Comparison of ENCODE assay signal across 1 cellular context in the genomic region with DNA sequence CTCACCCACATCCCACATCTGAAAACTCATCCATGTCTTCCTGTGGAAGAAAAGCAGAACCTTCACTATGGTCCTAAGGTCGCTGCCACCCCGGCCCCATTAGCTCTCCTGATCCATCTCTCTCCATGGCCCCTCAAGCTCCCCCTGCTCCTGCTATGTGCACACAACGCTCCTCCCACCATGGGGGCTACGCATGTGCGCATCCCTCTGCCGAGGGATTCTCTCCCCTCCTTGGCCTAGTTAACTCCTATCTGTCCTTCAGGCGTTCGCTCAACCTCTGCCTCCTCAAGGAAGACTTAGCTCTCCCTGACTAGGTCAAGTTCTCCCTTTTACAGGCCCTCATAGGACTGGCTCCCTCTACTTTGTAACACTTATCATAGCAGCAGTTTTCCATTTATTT.
TF ChIP-seq lines count a peak whose summit lies in the region.

No MANE protein-coding gene starts in this region.

TF ChIP-seq in K562, 482 proteins besides CTCF, POLR2A, EP300 and RAD21:
- TF ChIP-seq, protein P1, sequence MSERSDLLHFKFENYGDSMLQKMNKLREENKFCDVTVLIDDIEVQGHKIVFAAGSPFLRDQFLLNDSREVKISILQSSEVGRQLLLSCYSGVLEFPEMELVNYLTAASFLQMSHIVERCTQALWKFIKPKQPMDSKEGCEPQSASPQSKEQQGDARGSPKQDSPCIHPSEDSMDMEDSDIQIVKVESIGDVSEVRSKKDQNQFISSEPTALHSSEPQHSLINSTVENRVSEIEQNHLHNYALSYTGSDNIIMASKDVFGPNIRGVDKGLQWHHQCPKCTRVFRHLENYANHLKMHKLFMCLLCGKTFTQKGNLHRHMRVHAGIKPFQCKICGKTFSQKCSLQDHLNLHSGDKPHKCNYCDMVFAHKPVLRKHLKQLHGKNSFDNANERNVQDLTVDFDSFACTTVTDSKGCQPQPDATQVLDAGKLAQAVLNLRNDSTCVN (CRISPR knock-in tag; IDR thresholded peaks at IDR 0.05): 0 out of 2 replicates have a peak, but pooled peaks have one; percentile 51
- TF ChIP-seq, protein P2, sequence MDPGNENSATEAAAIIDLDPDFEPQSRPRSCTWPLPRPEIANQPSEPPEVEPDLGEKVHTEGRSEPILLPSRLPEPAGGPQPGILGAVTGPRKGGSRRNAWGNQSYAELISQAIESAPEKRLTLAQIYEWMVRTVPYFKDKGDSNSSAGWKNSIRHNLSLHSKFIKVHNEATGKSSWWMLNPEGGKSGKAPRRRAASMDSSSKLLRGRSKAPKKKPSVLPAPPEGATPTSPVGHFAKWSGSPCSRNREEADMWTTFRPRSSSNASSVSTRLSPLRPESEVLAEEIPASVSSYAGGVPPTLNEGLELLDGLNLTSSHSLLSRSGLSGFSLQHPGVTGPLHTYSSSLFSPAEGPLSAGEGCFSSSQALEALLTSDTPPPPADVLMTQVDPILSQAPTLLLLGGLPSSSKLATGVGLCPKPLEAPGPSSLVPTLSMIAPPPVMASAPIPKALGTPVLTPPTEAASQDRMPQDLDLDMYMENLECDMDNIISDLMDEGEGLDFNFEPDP (CRISPR knock-in tag; IDR thresholded peaks at IDR 0.05): no peak
TF ChIP-seq in K562: peak in this region for 1.
